ENCODE assay signal across 8 cellular contexts in genomic region chr13:44437356-44438233, GRCh38.
DNase-seq lines count a peak whose midpoint lies in the region; ATAC-seq, FAIRE-seq and TF ChIP-seq lines count a peak whose summit lies in the region.

No MANE protein-coding gene starts in this region.

- H3K9ac ChIP-seq in kidney (ENCODE audit: low read length in 2 of 2), result peak overlapping the region; percentile 22 to 73

- ATAC-seq in GM18873 (IDR thresholded peaks at IDR 0.05; ENCODE audit: low FRiP score, unreplicated experiment), result no peak

- no peak for TF ChIP-seq CTCF in AG04449 (IDR thresholded peaks at IDR 0.05; ENCODE audit: insufficient read depth, low read length, missing control alignments)
- peak; percentile 81 for TF ChIP-seq CTCF in brain (conservative IDR thresholded peaks at IDR 0.05)
- TF ChIP-seq CTCF in kidney (IDR thresholded peaks at IDR 0.05; ENCODE audit: borderline replicate concordance, extremely low read depth, insufficient read depth), result peak; percentile 36

- H3K9me3 Mint-ChIP-seq in brain, result peaks cover 0 to 2% (median 0%) of the 10 kb centered on the region in 5 experiments

- peak; percentile 16 for FAIRE-seq in GM12891 (lab: Jason Lieb, UNC)
- FAIRE-seq in kidney (lab: Jason Lieb, UNC), result peak; percentile 98

- peaks cover 30% of the 10 kb centered on the region for H3K27me3 Mint-ChIP-seq in brain

- H3K27ac ChIP-seq in kidney (ENCODE audit: low read depth in 2 of 2, low read length in 2 of 2), result peak overlapping the region; percentile 86 to 90
- H3K27ac ChIP-seq in substantia nigra (ENCODE audit: low read depth, low read length, poor library complexity, severe bottlenecking), result peak overlapping the region; percentile 75

- DNase-seq in AG04449 (ENCODE audit: low read depth, low spot score) (peak; percentile 4), GM12891 (ENCODE audit: insufficient read length, low spot score) (no peak), NCI-H460 (ENCODE audit: extremely low read depth, low read depth) (peak; percentile 54), kidney (no peak), substantia nigra (lab: John Stamatoyannopoulos, UW) (no peak), GM19240 (ENCODE audit: insufficient read length, low spot score) (no peak)

- POLR2A ChIA-PET in AG04449 (lab: Yijun Ruan, JAX), result interaction anchor here (0.9 to 1.1 kb wide), 5 partner anchors 23 to 297 kb away, joined by 3 to 6 read pairs (median 4); no protein-coding TSS in a partner anchor

- peaks cover 41% of the 10 kb centered on the region for H3K36me3 Mint-ChIP-seq in brain

- TF ChIP-seq POLR2A in GM12891 (IDR thresholded peaks at IDR 0.05; ENCODE audit: low read depth, low read length), result no peak

- peaks cover 73% of the 10 kb centered on the region for H3K4me1 Mint-ChIP-seq in brain

- peaks cover 8 to 19% of the 10 kb centered on the region in 2 donors for H3K4me1 ChIP-seq in kidney (ENCODE audit: control insufficient read depth in 1 of 2, insufficient read depth in 1 of 2, low read depth in 1 of 2, low read length in 2 of 2)

- peaks cover 9 to 23% of the 10 kb centered on the region in 2 donors for H3K36me3 ChIP-seq in kidney (ENCODE audit: control insufficient read depth in 1 of 2, insufficient read depth in 2 of 2, low read length in 2 of 2)

- intact Hi-C loops in kidney (cut with DNase I), result no loop called here

- H3K4me3 ChIP-seq in AG04449 (ENCODE audit: low read depth, low read length) (peak overlapping the region; percentile 56), kidney (ENCODE audit: low read length in 2 of 2) (peak overlapping the region; percentile 61 to 88)

- H3K4me3 Mint-ChIP-seq in brain, result peak overlapping the region; percentile 89 to 97 (median 94)

- no peaks in the 10 kb centered on the region for H3K9me3 ChIP-seq in kidney (ENCODE audit: control insufficient read depth in 1 of 2, low read length in 2 of 2)

- H3K27ac Mint-ChIP-seq in brain, result peak overlapping the region; percentile 85 to 99 (median 97)

- CTCF ChIA-PET in AG04449 (lab: Yijun Ruan, JAX), result interaction anchor here (0.7 to 19.6 kb wide), 27 partner anchors 11 to 538 kb away, joined by 3 to 242 read pairs (median 5); no protein-coding TSS in a partner anchor

TF ChIP-seq in GM12891, 5 proteins besides CTCF, POLR2A, EP300 and RAD21:
- no peak for TF ChIP-seq POLR2AphosphoS5 (IDR thresholded peaks at IDR 0.05; ENCODE audit: low read depth, low read length)
- no peak for TF ChIP-seq SPI1 (IDR thresholded peaks at IDR 0.05; ENCODE audit: low read depth, low read length)
- no peak for TF ChIP-seq POU2F2 (IDR thresholded peaks at IDR 0.05; ENCODE audit: low read depth, low read length)
- no peak for TF ChIP-seq TAF1 (IDR thresholded peaks at IDR 0.05; ENCODE audit: low read depth, low read length)
- no peak for TF ChIP-seq PAX5 (IDR thresholded peaks at IDR 0.05; ENCODE audit: insufficient read depth, low read length, severe bottlenecking)

Comparison
In these comparisons a context has a peak if more than half of its experiments do, and no peak if none do; other contexts are left out.
1. DNase-seq: peak in AG04449 (single experiment) and NCI-H460 (single experiment); none in GM12891 (single experiment), kidney (single experiment), substantia nigra (0 of 49) and GM19240 (single experiment).